Comparison of ENCODE assay signal across 9 cellular contexts in genomic region chr19:32675720-32676185, GRCh38. TPM values are rescaled to one million over a fixed set of nuclear protein-coding genes. Genes with fewer than 3 reads are reported as not detected.
DNase-seq lines count a peak whose midpoint lies in the region; ATAC-seq and TF ChIP-seq lines count a peak whose summit lies in the region.
"Had no signal": no experiment of that assay in that cellular context is flagged by ENCODE, and none has a peak within 500 bp of the region (broad histone marks: within the 10 kb centered on the region; RNA-seq: fewer than 3 reads in every experiment).

Gene RGS9BP, plus strand, starts transcription at chr19:32675848. Its CDS starts 416 bp downstream, at chr19:32676264.

- CTCF ChIA-PET in CD8-positive, alpha-beta memory T cell (lab: Charles Lee): interaction anchor here (0.8 to 2.6 kb wide), 4 partner anchors 11 to 296 kb away, joined by 3 to 5 read pairs (median 4); partner anchors contain the start of genes CEP89 and FAAP24

- no peak within 1 kb of the TSS for H3T11ph ChIP-seq in H9 (ENCODE audit: low read length)

- peaks cover 8% of the 10 kb centered on the region for H3K27me3 ChIP-seq in CD8-positive, alpha-beta memory T cell (ENCODE audit: insufficient read depth, low read length, poor library complexity, severe bottlenecking)
- peaks cover 18% of the 10 kb centered on the region; the same call in 1 of the 2 replicates for H3K27me3 ChIP-seq in H9 (ENCODE audit: insufficient read depth, low read length)

- no peak within 1 kb of the TSS for H2AK5ac ChIP-seq in H9 (ENCODE audit: insufficient read length, low read length)

- H3K23me2 ChIP-seq in H9 (ENCODE audit: insufficient read length, low read depth, low read length, poor library complexity, severe bottlenecking): peaks cover 9% of the 10 kb centered on the region

- H3K23ac ChIP-seq in H9 (ENCODE audit: insufficient read length, low read depth, low read length): no peak within 1 kb of the TSS

- H3K4me2 ChIP-seq in H9 (ENCODE audit: insufficient read depth, insufficient read length, low read length): peak within 1 kb of the TSS; percentile 92

- H3K4me3 Mint-ChIP-seq in CD8-positive, alpha-beta memory T cell: peak within 1 kb of the TSS; percentile 92 to 96 (median 94)
- H3K4me3 Mint-ChIP-seq in H9: peak within 1 kb of the TSS; percentile 67 to 81

- H3K9ac ChIP-seq in H9 (ENCODE audit: extremely low read depth, insufficient read length, low read length): no peak within 1 kb of the TSS

- no peak within 1 kb of the TSS for H2BK12ac ChIP-seq in H9 (ENCODE audit: insufficient read length, low read depth, low read length)

- no peak within 1 kb of the TSS for H2BK15ac ChIP-seq in H9 (ENCODE audit: low read depth, low read length)

- no peak within 1 kb of the TSS for H3K56ac ChIP-seq in H9 (ENCODE audit: insufficient read length, low read depth, low read length)

- H3K9me3 Mint-ChIP-seq in CD8-positive, alpha-beta memory T cell: no peaks in the 10 kb centered on the region
- peaks cover 0 to 1% of the 10 kb centered on the region in 2 experiments; a peak in 3 of 5 replicates for H3K9me3 Mint-ChIP-seq in H9

- H3K79me2 ChIP-seq in H9 (ENCODE audit: insufficient read depth, low read length): peaks cover 15% of the 10 kb centered on the region; the same call in 1 of the 2 replicates

- H4K8ac ChIP-seq in H9 (replicated peaks; ENCODE audit: insufficient read length, low read depth, low read length): no peak within 1 kb of the TSS

- H3K18ac ChIP-seq in H9 (ENCODE audit: insufficient read length, low read depth, low read length): no peak within 1 kb of the TSS

- H2BK120ac ChIP-seq in H9 (ENCODE audit: low read depth, low read length, poor library complexity, severe bottlenecking): no peak within 1 kb of the TSS

- no peaks in the 10 kb centered on the region for H3K9me3 ChIP-seq in CD8-positive, alpha-beta memory T cell (ENCODE audit: low read length)
- no peaks in the 10 kb centered on the region for H3K9me3 ChIP-seq in H9 (ENCODE audit: control insufficient read depth, low read depth, low read length)

- no peak for TF ChIP-seq CTCF in H9 (conservative IDR thresholded peaks at IDR 0.05)
- no peak for TF ChIP-seq CTCF in coronary artery (IDR thresholded peaks at IDR 0.05)

- POLR2A ChIA-PET in CD8-positive, alpha-beta memory T cell (lab: Charles Lee): interaction anchor here (0.9 to 3.7 kb wide), 7 partner anchors 12 to 501 kb away, joined by 3 to 25 read pairs (median 3); partner anchors contain the start of genes NUDT19 and PDCD5

- H3K36me3 Mint-ChIP-seq in CD8-positive, alpha-beta memory T cell: peaks cover 0 to 7% (median 0%) of the 10 kb centered on the region in 3 donors
- H3K36me3 Mint-ChIP-seq in H9 (ENCODE audit: insufficient read depth in 1 of 3, low read depth in 3 of 3): peaks cover 0 to 2% (median 0%) of the 10 kb centered on the region in 3 experiments; a peak in 2 of 7 replicates

- peaks cover 10% of the 10 kb centered on the region for H3K79me1 ChIP-seq in H9 (ENCODE audit: insufficient read depth, low read depth, low read length, poor library complexity, severe bottlenecking)

- H3K4ac ChIP-seq in H9 (ENCODE audit: low read depth, low read length): no peak within 1 kb of the TSS

- no peaks in the 10 kb centered on the region for H4K20me1 ChIP-seq in H9 (ENCODE audit: control insufficient read depth, insufficient read depth, insufficient read length)

- H2BK5ac ChIP-seq in H9 (ENCODE audit: insufficient read length, low read length): no peak within 1 kb of the TSS

- peaks cover 9 to 10% of the 10 kb centered on the region in 2 donors for H3K27me3 Mint-ChIP-seq in CD8-positive, alpha-beta memory T cell
- peaks cover 47% of the 10 kb centered on the region for H3K27me3 Mint-ChIP-seq in H9 (ENCODE audit: low read depth)

- H3K4me3 ChIP-seq in CD8-positive, alpha-beta memory T cell (ENCODE audit: low read length): peak within 1 kb of the TSS; percentile 92
- H3K4me3 ChIP-seq in coronary artery: peak within 1 kb of the TSS; percentile 100

- no peaks in the 10 kb centered on the region for H3K36me3 ChIP-seq in CD8-positive, alpha-beta memory T cell (ENCODE audit: insufficient read depth, low read length)

- WGBS in H9 (ENCODE audit: extremely low coverage, insufficient read length, low lambda C conversion rate): no CpG with 5 or more reads among the region's 53 CpGs

- DNase-seq in CD8-positive, alpha-beta memory T cell: peak in 4 of 5 donors; percentile 65 to 77 (median 72)
- DNase-seq in H9: peak; percentile 66
- peak; percentile 69 for DNase-seq in NCI-H2196 (lab: John Stamatoyannopoulos, UW; ENCODE audit: unreplicated experiment)
- peak; percentile 53 for DNase-seq in activated CD4-positive, alpha-beta T cell treated with anti-CD3 and anti-CD28 coated beads for 1 hour
- peak; percentile 86 for DNase-seq in coronary artery (ENCODE audit: low spot score)
- DNase-seq in left lobe of liver (ENCODE audit: low spot score): peak; percentile 75
- DNase-seq in stimulated activated CD4-positive, alpha-beta T cell treated with anti-CD3 and anti-CD28 coated beads, Interleukin-2, amount 100 ng/mL, for 48 hours: peak; percentile 32 to 51

- H2BK20ac ChIP-seq in H9 (ENCODE audit: low read depth, low read length, poor library complexity, severe bottlenecking): no peak within 1 kb of the TSS

- H3K27ac ChIP-seq in CD8-positive, alpha-beta memory T cell (ENCODE audit: low read depth, low read length): peak within 1 kb of the TSS; percentile 80
- no peak within 1 kb of the TSS for H3K27ac ChIP-seq in H9 (ENCODE audit: insufficient read length, low read depth, low read length)
- H3K27ac ChIP-seq in coronary artery: peak within 1 kb of the TSS; percentile 64 to 97

- H2AFZ ChIP-seq in H9 (ENCODE audit: low read length): no peak within 1 kb of the TSS

- peak within 1 kb of the TSS; percentile 71 to 89 (median 78) for H3K27ac Mint-ChIP-seq in CD8-positive, alpha-beta memory T cell
- H3K27ac Mint-ChIP-seq in H9: no peak within 1 kb of the TSS

- H3K14ac ChIP-seq in H9 (ENCODE audit: insufficient read depth, low read length): no peak within 1 kb of the TSS

- H3K4me1 ChIP-seq in CD8-positive, alpha-beta memory T cell (ENCODE audit: insufficient read depth, low read length): peaks cover 19% of the 10 kb centered on the region
- no peaks in the 10 kb centered on the region for H3K4me1 ChIP-seq in H9 (ENCODE audit: insufficient read depth, low read length)

- H3K4me1 Mint-ChIP-seq in CD8-positive, alpha-beta memory T cell: peaks cover 37 to 48% (median 38%) of the 10 kb centered on the region in 3 donors
- H3K4me1 Mint-ChIP-seq in H9: peaks cover 19 to 25% of the 10 kb centered on the region in 2 experiments

- H4K5ac ChIP-seq in H9 (ENCODE audit: insufficient read length, low read depth, low read length): no peak within 1 kb of the TSS

- peak; percentile 56 for ATAC-seq in left lobe of liver
- ATAC-seq in GM18517 (IDR thresholded peaks at IDR 0.05; ENCODE audit: unreplicated experiment): no peak

- H4K91ac ChIP-seq in H9 (ENCODE audit: insufficient read length, low read depth, low read length): no peak within 1 kb of the TSS

RNA-seq across cellular contexts. Expression of gene RGS9BP, which starts in this region (rescaled TPM):
- under 1 TPM; 0.15 to 0.20 TPM for total RNA-seq in CD8-positive, alpha-beta memory T cell
- polyA plus RNA-seq in CD8-positive, alpha-beta memory T cell: 0.12 TPM
- total RNA-seq in H9 (2021): 0.09 and 0.13 TPM in 2 replicates
- 0.10 TPM for total RNA-seq in left lobe of liver
- total RNA-seq: T-helper 1 cell treated with Interleukin-12 subunit alpha and Interleukin-12 subunit beta and Interleukin-4 antibody, amounts not matched to agents 30 ng/mL and 1 ng/mL, for 36 hours had no signal

Comparison
In these comparisons a context has a peak if more than half of its experiments do, and no peak if none do; other contexts are left out.
1. Peak in DNase-seq, H3K4me3 ChIP-seq and H3K27ac ChIP-seq in CD8-positive, alpha-beta memory T cell; RNA of the gene not detected or under 1 TPM.
2. Peak in DNase-seq and H3K4me2 ChIP-seq in H9; RNA of the gene not detected or under 1 TPM.
3. Peak in DNase-seq and ATAC-seq in left lobe of liver; RNA of the gene not detected or under 1 TPM.
4. H3K27ac Mint-ChIP-seq: peak in CD8-positive, alpha-beta memory T cell (8 of 8); none in H9 (0 of 3).
5. Peak in every context shown above with its lines, with median percentiles within 50 percentile points of each other: DNase-seq.